ENCODE assay signal across 25 cellular contexts in genomic region chr5:143720689-143721088, GRCh38.
"Had no signal": no experiment of that assay in that cellular context is flagged by ENCODE, and none has a peak within 500 bp of the region (broad histone marks: within the 10 kb centered on the region; RNA-seq: fewer than 3 reads in every experiment).

No MANE protein-coding gene starts in this region.

- H3K27me3 ChIP-seq: dorsolateral prefrontal cortex, esophagus muscularis mucosa, gastroesophageal sphincter, heart left ventricle, hepatocyte, left lung had no signal

- H3K36me3 ChIP-seq: esophagus muscularis mucosa, gastroesophageal sphincter, heart left ventricle, left lung, lower lobe of right lung had no signal

- H3K4me1 ChIP-seq: left lung, lower lobe of right lung had no signal

- FAIRE-seq: colon, endothelial cell of umbilical vein, frontal cortex, kidney had no signal

- H3K79me2 ChIP-seq: hepatocyte had no signal

- H3K27me3 Mint-ChIP-seq: naive B cell had no signal

- H3K27ac Mint-ChIP-seq: immature natural killer cell, mesothelial cell of epicardium had no signal

- H3K4me2 ChIP-seq: hepatocyte had no signal

- ATAC-seq: foreskin keratinocyte, gastroesophageal sphincter, heart left ventricle, left lung, left ventricle myocardium superior, lower lobe of right lung, mucosa of descending colon had no signal

- H3K27ac ChIP-seq: coronary artery, dorsolateral prefrontal cortex, esophagus muscularis mucosa, foreskin keratinocyte, gastroesophageal sphincter, heart left ventricle, hepatocyte, left lung, lower lobe of right lung had no signal

- DNase-seq: dermis blood vessel endothelial cell; dorsolateral prefrontal cortex; effector CD4-positive, alpha-beta T cell; effector memory CD4-positive, alpha-beta T cell; foreskin keratinocyte; heart left ventricle; hypothalamus; immature natural killer cell; islet precursor cell; kidney; kidney glomerular epithelial cell; left lung; left ventricle myocardium superior; lower lobe of right lung; mesenchymal stem cell; mucosa of descending colon; naive B cell had no signal

- H3K4me3 Mint-ChIP-seq: immature natural killer cell, mesothelial cell of epicardium, naive B cell had no signal

- H3K4me3 ChIP-seq: coronary artery, dorsolateral prefrontal cortex, esophagus muscularis mucosa, gastroesophageal sphincter, heart left ventricle, hepatocyte, left lung, lower lobe of right lung, mucosa of descending colon had no signal

- H2AFZ ChIP-seq: hepatocyte had no signal

- H3K4me1 Mint-ChIP-seq: naive B cell had no signal
